Comparison of ENCODE assay signal across 14 cellular contexts in genomic region chr5:3142261-3143027, GRCh38.
DNase-seq lines count a peak whose midpoint lies in the region; ATAC-seq and TF ChIP-seq lines count a peak whose summit lies in the region.
"Had no signal": no experiment of that assay in that cellular context is flagged by ENCODE, and none has a peak within 500 bp of the region (broad histone marks: within the 10 kb centered on the region; RNA-seq: fewer than 3 reads in every experiment).

No MANE protein-coding gene starts in this region.

- H3K36me3 ChIP-seq in esophagus muscularis mucosa: no peaks in the 10 kb centered on the region
- H3K36me3 ChIP-seq: BE2C had no signal

- H3K27me3 ChIP-seq in esophagus muscularis mucosa: no peaks in the 10 kb centered on the region
- H3K27me3 ChIP-seq: BE2C had no signal

- TF ChIP-seq CTCF in esophagus muscularis mucosa (IDR thresholded peaks at IDR 0.05): no peak

- no peaks in the 10 kb centered on the region for H3K27me3 Mint-ChIP-seq in activated T-helper 2 cell treated with anti-CD3 and anti-CD28 coated beads, Interferon-gamma antibody, Interleukin-2, Interleukin-4, amounts not matched to agents 10 μg/mL and 5 μg/mL and 100 μg/mL, durations not matched to agents 14 hours and 24 hours and 36 hours (ENCODE audit: low read depth)
- H3K27me3 Mint-ChIP-seq: CD4-positive, alpha-beta memory T cell; IgD-negative memory B cell had no signal

- ATAC-seq in HG03460 (IDR thresholded peaks at IDR 0.05; ENCODE audit: unreplicated experiment): no peak
- ATAC-seq: A549, HCT116 had no signal

- H3K4me1 Mint-ChIP-seq in activated T-helper 2 cell treated with anti-CD3 and anti-CD28 coated beads, Interferon-gamma antibody, Interleukin-2, Interleukin-4, amounts not matched to agents 10 μg/mL and 5 μg/mL and 100 μg/mL, durations not matched to agents 14 hours and 24 hours and 36 hours (ENCODE audit: low read depth): no peaks in the 10 kb centered on the region
- H3K4me1 Mint-ChIP-seq: CD4-positive, alpha-beta memory T cell had no signal

- peaks cover 17% of the 10 kb centered on the region for H3K9me3 Mint-ChIP-seq in activated T-helper 2 cell treated with anti-CD3 and anti-CD28 coated beads, Interferon-gamma antibody, Interleukin-2, Interleukin-4, amounts not matched to agents 10 μg/mL and 5 μg/mL and 100 μg/mL, durations not matched to agents 14 hours and 24 hours and 36 hours

- no peaks in the 10 kb centered on the region for H3K9me3 ChIP-seq in esophagus muscularis mucosa
- H3K9me3 ChIP-seq: A549, BE2C had no signal

- no peaks in the 10 kb centered on the region for H3K4me1 ChIP-seq in esophagus muscularis mucosa
- H3K4me1 ChIP-seq: A549, BE2C had no signal

- no peak for TF ChIP-seq EP300 in esophagus muscularis mucosa (IDR thresholded peaks at IDR 0.05)

- H3K27ac ChIP-seq in esophagus muscularis mucosa (replicated peaks in 1 of 4): no peak overlapping the region
- H3K27ac ChIP-seq: A549, C4-2B had no signal

- no peak overlapping the region for H3K4me3 Mint-ChIP-seq in activated T-helper 2 cell treated with anti-CD3 and anti-CD28 coated beads, Interferon-gamma antibody, Interleukin-2, Interleukin-4, amounts not matched to agents 10 μg/mL and 5 μg/mL and 100 μg/mL, durations not matched to agents 14 hours and 24 hours and 36 hours (ENCODE audit: low read depth)
- H3K4me3 Mint-ChIP-seq: CD4-positive, alpha-beta memory T cell; IgD-negative memory B cell had no signal

- intact Hi-C loops in esophagus muscularis mucosa (cut with DNase I): no loop called here
- intact Hi-C loops in activated T-helper 2 cell treated with anti-CD3 and anti-CD28 coated beads, Interferon-gamma antibody, Interleukin-2, Interleukin-4, amounts not matched to agents 10 μg/mL and 5 μg/mL and 100 μg/mL, durations not matched to agents 14 hours and 24 hours and 36 hours (cut with micrococcal nuclease): no loop called here

- no peaks in the 10 kb centered on the region for H3K36me3 Mint-ChIP-seq in activated T-helper 2 cell treated with anti-CD3 and anti-CD28 coated beads, Interferon-gamma antibody, Interleukin-2, Interleukin-4, amounts not matched to agents 10 μg/mL and 5 μg/mL and 100 μg/mL, durations not matched to agents 14 hours and 24 hours and 36 hours (ENCODE audit: low read depth)
- H3K36me3 Mint-ChIP-seq: CD4-positive, alpha-beta memory T cell had no signal

- peak; percentile 38 for DNase-seq in H4 (ENCODE audit: low spot score)
- peak; percentile 28 for DNase-seq in NCI-H526 treated with DMSO at 0.1 percent for 48 hours (lab: John Stamatoyannopoulos, UW)
- DNase-seq in esophagus muscularis mucosa (ENCODE audit: extremely low spot score): peak; percentile 81
- DNase-seq in activated T-helper 2 cell treated with anti-CD3 and anti-CD28 coated beads, Interferon-gamma antibody, Interleukin-2, Interleukin-4, amounts not matched to agents 10 μg/mL and 5 μg/mL and 100 μg/mL, durations not matched to agents 14 hours and 24 hours and 36 hours (ENCODE audit: low spot score): no peak
- DNase-seq in SKM-1 treated with dmso at 0.1 percent for 144 hours (lab: John Stamatoyannopoulos, UW; ENCODE audit: unreplicated experiment): no peak
- DNase-seq: BE2C; CD4-positive, alpha-beta memory T cell; GDM1; KG1 had no signal

- no peak for TF ChIP-seq POLR2A in esophagus muscularis mucosa (IDR thresholded peaks at IDR 0.05; ENCODE audit: low read depth)

- no peak overlapping the region for H3K4me3 ChIP-seq in esophagus muscularis mucosa
- H3K4me3 ChIP-seq: A549 had no signal

- H3K27ac Mint-ChIP-seq in activated T-helper 2 cell treated with anti-CD3 and anti-CD28 coated beads, Interferon-gamma antibody, Interleukin-2, Interleukin-4, amounts not matched to agents 10 μg/mL and 5 μg/mL and 100 μg/mL, durations not matched to agents 14 hours and 24 hours and 36 hours: no peak overlapping the region
- H3K27ac Mint-ChIP-seq: CD4-positive, alpha-beta memory T cell; IgD-negative memory B cell had no signal

- WGBS in esophagus muscularis mucosa: 84% methylated on average over 25 of the region's 25 CpGs

Comparison
In these comparisons a context has a peak if more than half of its experiments do, and no peak if none do; other contexts are left out.
1. DNase-seq: peak in H4 (single experiment), NCI-H526 treated with DMSO at 0.1 percent for 48 hours (single experiment) and esophagus muscularis mucosa (single experiment); none in activated T-helper 2 cell treated with anti-CD3 and anti-CD28 coated beads, Interferon-gamma antibody, Interleukin-2, Interleukin-4, amounts not matched to agents 10 μg/mL and 5 μg/mL and 100 μg/mL, durations not matched to agents 14 hours and 24 hours and 36 hours (single experiment) and SKM-1 treated with dmso at 0.1 percent for 144 hours (single experiment).